In the genomic region with DNA sequence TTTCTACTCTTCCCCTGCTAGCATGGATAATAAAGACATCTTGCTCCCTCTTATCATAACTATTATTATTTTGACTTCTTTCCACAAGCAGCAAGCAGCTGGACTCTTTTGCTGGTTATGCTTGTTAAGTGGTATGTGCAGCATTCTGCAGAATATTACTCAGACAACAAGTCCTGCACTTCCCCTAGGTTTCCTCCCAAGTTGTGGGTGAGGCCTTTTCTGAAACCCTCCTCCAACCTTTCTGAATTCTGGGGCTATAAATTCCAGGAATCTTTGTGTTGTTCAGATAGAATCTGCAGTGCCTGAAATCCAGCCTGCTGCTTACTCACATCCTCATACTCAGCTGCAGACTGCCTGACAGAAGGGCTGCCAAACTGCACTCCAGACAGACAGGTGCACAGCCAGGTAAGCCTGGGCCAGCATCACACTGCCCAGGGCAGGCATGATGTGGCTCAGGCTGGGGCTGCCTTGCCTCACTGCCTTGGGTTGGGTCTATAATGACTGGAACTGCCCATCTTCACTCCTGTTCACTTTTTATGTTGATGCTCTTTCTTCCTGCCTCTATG, we compare ENCODE assay signal across 28 cellular contexts. TPM values are rescaled to one million over a fixed set of nuclear protein-coding genes. Genes with fewer than 3 reads are reported as not detected.
DNase-seq lines count a peak whose midpoint lies in the region; ATAC-seq and TF ChIP-seq lines count a peak whose summit lies in the region.
"Had no signal": no experiment of that assay in that cellular context is flagged by ENCODE, and none has a peak within 500 bp of the region (broad histone marks: within the 10 kb centered on the region; RNA-seq: fewer than 3 reads in every experiment).

No MANE protein-coding gene starts in this region.

- CTCF ChIA-PET in PC-3 (lab: Charles Lee) = no interaction called here

- ATAC-seq in PC-3 = peak; percentile 11; the same call in 1 of the 2 replicates
- ATAC-seq in activated CD4-positive, CD25-positive, alpha-beta regulatory T cell treated with anti-CD3 and anti-CD28 coated beads, Interleukin-2, amount 50 U/mL, for 24 hours = no peak
- ATAC-seq: activated CD4-positive, alpha-beta T cell treated with anti-CD3 and anti-CD28 coated beads for 36 hours; left colon; stimulated activated naive CD8-positive, alpha-beta T cell treated with anti-CD3 and anti-CD28 coated beads, Interleukin-15, Interleukin-2, amounts not matched to agents 100 U/mL and 50 U/mL, for 24 hours had no signal

- no TSS peak for BruUV-seq in PC-3 (replicated peaks; lab: Mats Ljungman, UMichigan)

- H3K27me3 ChIP-seq in PC-3 (ENCODE audit: low read length) (no peaks in the 10 kb centered on the region), parathyroid adenoma (ENCODE audit: control insufficient read depth, insufficient read depth, low read length) (no peaks in the 10 kb centered on the region)
- H3K27me3 ChIP-seq: BLaER1, ovary, vagina had no signal

- H3K4me1 ChIP-seq in PC-3 (ENCODE audit: insufficient read depth, low read length) = no peaks in the 10 kb centered on the region
- H3K4me1 ChIP-seq in parathyroid adenoma = peaks cover 34% of the 10 kb centered on the region

- H4K20me1 ChIP-seq in PC-3 (ENCODE audit: low read length) = no peaks in the 10 kb centered on the region
- H4K20me1 ChIP-seq: BLaER1 had no signal

- intact Hi-C loops in PC-3 (cut with micrococcal nuclease) = no loop called here

- H3K27ac ChIP-seq in PC-3 (ENCODE audit: low read length) = no peak overlapping the region
- H3K27ac ChIP-seq in parathyroid adenoma = peak overlapping the region; percentile 84
- H3K27ac ChIP-seq: BLaER1, vagina had no signal

- POLR2A ChIA-PET in PC-3 (lab: Charles Lee; ENCODE audit: unreplicated experiment) = no interaction called here

- no peak overlapping the region for H2AFZ ChIP-seq in PC-3 (ENCODE audit: low read length)
- H2AFZ ChIP-seq in parathyroid adenoma = peak overlapping the region; percentile 6

- H3K36me3 ChIP-seq in PC-3 (ENCODE audit: low read depth, low read length) (no peaks in the 10 kb centered on the region; the same call in 1 of the 2 replicates), parathyroid adenoma (ENCODE audit: control insufficient read depth, insufficient read depth, low read length) (no peaks in the 10 kb centered on the region)
- H3K36me3 ChIP-seq: BLaER1, ovary, vagina had no signal

- H3K9me3 ChIP-seq in PC-3 (ENCODE audit: low read length) (peaks cover 13% of the 10 kb centered on the region), parathyroid adenoma (ENCODE audit: control insufficient read depth, low read length) (no peaks in the 10 kb centered on the region)
- H3K9me3 ChIP-seq: ovary, vagina had no signal

- H3K4me2 ChIP-seq in PC-3 (ENCODE audit: low read length) = no peak overlapping the region
- H3K4me2 ChIP-seq in parathyroid adenoma (ENCODE audit: low read length) = no peak overlapping the region
- H3K4me2 ChIP-seq: BLaER1 had no signal

- H3K4me3 ChIP-seq in PC-3 (ENCODE audit: low read length) (no peak overlapping the region), fibroblast of villous mesenchyme (ENCODE audit: low read depth, low read length) (no peak overlapping the region), parathyroid adenoma (ENCODE audit: low read depth, low read length) (no peak overlapping the region)
- H3K4me3 ChIP-seq: BLaER1, ovary, vagina had no signal

- no peaks in the 10 kb centered on the region for H3K9me2 ChIP-seq in PC-3 (replicated peaks; ENCODE audit: low read length)

- no peak overlapping the region for H3K9ac ChIP-seq in PC-3 (ENCODE audit: low read length)
- H3K9ac ChIP-seq in parathyroid adenoma = no peak overlapping the region
- H3K9ac ChIP-seq: BLaER1 had no signal

- peak; percentile 39 for DNase-seq in DMS53 (lab: John Stamatoyannopoulos, UW)
- DNase-seq in PC-3 = peak; percentile 43
- DNase-seq in fibroblast of villous mesenchyme (ENCODE audit: low read depth) = peak; percentile 16
- no peak for DNase-seq in middle frontal gyrus (ENCODE audit: extremely low spot score, low spot score)
- DNase-seq in NCI-H2171 treated with DMSO at 0.1 percent for 48 hours (lab: John Stamatoyannopoulos, UW) = no peak
- DNase-seq: activated CD4-positive, alpha-beta T cell treated with anti-CD3 and anti-CD28 coated beads for 36 hours; activated effector memory CD4-positive, alpha-beta T cell treated with anti-CD3 and anti-CD28 coated beads, Interleukin-2, amount 50 U/mL, for 16 hours; central memory CD4-positive, alpha-beta T cell; hippocampal formation; left colon; mammary epithelial cell; NCI-H1417 treated with DMSO at 0.1 percent for 48 hours; NCI-H2029 treated with DMSO at 0.1 percent for 48 hours; NCI-H345; NCI-H69; ovary; retina; SIG-M5; small intestine; stimulated activated naive CD8-positive, alpha-beta T cell treated with anti-CD3 and anti-CD28 coated beads, Interleukin-15, Interleukin-2, amounts not matched to agents 100 U/mL and 50 U/mL, for 24 hours; SW 1271; T-helper 9 cell had no signal

- no peaks in the 10 kb centered on the region for H3K79me2 ChIP-seq in PC-3 (ENCODE audit: low read length)
- no peaks in the 10 kb centered on the region for H3K79me2 ChIP-seq in parathyroid adenoma

- no peaks in the 10 kb centered on the region for H3F3A ChIP-seq in PC-3 (ENCODE audit: low read length, unreplicated experiment)

- TF ChIP-seq CTCF in PC-3 (conservative IDR thresholded peaks at IDR 0.05; ENCODE audit: low read depth, low read length) = no peak
- no peak for TF ChIP-seq CTCF in fibroblast of villous mesenchyme (IDR thresholded peaks at IDR 0.05; ENCODE audit: insufficient read depth, low read depth, low read length)
- TF ChIP-seq CTCF in parathyroid adenoma (IDR thresholded peaks at IDR 0.05) = no peak

RNA-seq across cellular contexts. Expression of gene DHRS2, which starts 6.2 kb away (rescaled TPM):
- total RNA-seq in PC-3 (2014; rRNA removed) = 40.9 and 43.2 TPM in 2 replicates
- total RNA-seq in fibroblast of villous mesenchyme = 0.32 and 0.43 TPM in 2 replicates
- total RNA-seq: temporal lobe had no signal

RNA-seq across cellular contexts. Expression of gene JPH4, which starts 51.3 kb away (rescaled TPM):
- total RNA-seq in PC-3 (2014; rRNA removed) (not detected in 2 replicates), fibroblast of villous mesenchyme (not detected in 2 replicates)
- total RNA-seq: activated CD4-positive, alpha-beta T cell treated with anti-CD3 and anti-CD28 coated beads for 36 hours; LHCN-M2 had no signal

Comparison
In these comparisons a context has a peak if more than half of its experiments do, and no peak if none do; other contexts are left out.
1. DNase-seq: peak in DMS53 (single experiment), PC-3 (single experiment) and fibroblast of villous mesenchyme (single experiment); none in middle frontal gyrus (single experiment) and NCI-H2171 treated with DMSO at 0.1 percent for 48 hours (single experiment).
2. RNA of gene DHRS2, which starts 6.2 kb away (total RNA-seq): 40.9 to 43.2 TPM in PC-3; 0.32 to 0.43 TPM in fibroblast of villous mesenchyme; every median in the first group is over 10 times any median in the second.